Comparison of ENCODE assay signal across 15 cellular contexts in genomic region chr15:38695249-38696119, GRCh38.
DNase-seq lines count a peak whose midpoint lies in the region; ATAC-seq lines count a peak whose summit lies in the region.
"Had no signal": no experiment of that assay in that cellular context is flagged by ENCODE, and none has a peak within 500 bp of the region (broad histone marks: within the 10 kb centered on the region; RNA-seq: fewer than 3 reads in every experiment).

No MANE protein-coding gene starts in this region.

- intact Hi-C loops in activated CD4-positive, alpha-beta T cell treated with anti-CD3 and anti-CD28 coated beads, Interleukin-2, amount 10 ng/mL, durations not matched to agents 24 days and 14 days (cut with micrococcal nuclease) = loop anchor here (5.0 kb wide), 1 partner anchor 932 kb away; no protein-coding TSS in a partner anchor

- no peak overlapping the region for H3K23ac ChIP-seq in mesenchymal stem cell (ENCODE audit: low read length in 2 of 2)

- no peak overlapping the region for H2BK12ac ChIP-seq in mesenchymal stem cell (ENCODE audit: low read length in 2 of 2)

- no peaks in the 10 kb centered on the region for H3K27me3 Mint-ChIP-seq in activated CD4-positive, alpha-beta T cell treated with anti-CD3 and anti-CD28 coated beads, Interleukin-2, amount 10 ng/mL, durations not matched to agents 24 days and 14 days
- no peaks in the 10 kb centered on the region for H3K27me3 Mint-ChIP-seq in T-helper 2 cell treated with Interferon-gamma antibody and Interleukin-4, amounts not matched to agents 5 μg/mL and 100 μg/mL, for 36 hours (ENCODE audit: low read depth)

- H2BK120ac ChIP-seq in mesenchymal stem cell (ENCODE audit: low read depth, low read length) = no peak overlapping the region

- no peak overlapping the region for H2AK5ac ChIP-seq in mesenchymal stem cell (ENCODE audit: low read length, severe bottlenecking)

- H3K4me2 ChIP-seq in mesenchymal stem cell (ENCODE audit: low read length, poor library complexity, severe bottlenecking) = no peak overlapping the region

- H3K4me1 Mint-ChIP-seq in activated CD4-positive, alpha-beta T cell treated with anti-CD3 and anti-CD28 coated beads, Interleukin-2, amount 10 ng/mL, durations not matched to agents 24 days and 14 days = peaks cover 71% of the 10 kb centered on the region
- peaks cover 76% of the 10 kb centered on the region for H3K4me1 Mint-ChIP-seq in T-helper 2 cell treated with Interferon-gamma antibody and Interleukin-4, amounts not matched to agents 5 μg/mL and 100 μg/mL, for 36 hours (ENCODE audit: low read depth)

- DNase-seq in activated CD4-positive, alpha-beta T cell treated with anti-CD3 and anti-CD28 coated beads, Interleukin-2, amount 10 ng/mL, durations not matched to agents 24 days and 14 days = peak; percentile 60
- DNase-seq in activated CD4-positive, alpha-beta T cell treated with anti-CD3 and anti-CD28 coated beads, Interleukin-2, amount 50 U/mL, for 4 hours = no peak
- DNase-seq in T-helper 2 cell treated with Interferon-gamma antibody and Interleukin-4, amounts not matched to agents 5 μg/mL and 100 μg/mL, for 36 hours (ENCODE audit: low spot score) = no peak
- DNase-seq in mesenchymal stem cell = peak; percentile 16
- DNase-seq in NCI-H446 treated with DMSO at 0.1 percent for 48 hours (lab: John Stamatoyannopoulos, UW) = no peak
- DNase-seq in LoVo (ENCODE audit: low spot score) = no peak
- DNase-seq: hippocampal formation, NCI-H1092 treated with DMSO at 0.1 percent for 48 hours, occipital lobe, SHP77 treated with DMSO at 0.1 percent for 48 hours, trophoblast cell had no signal

- H3K27ac ChIP-seq in mesenchymal stem cell (ENCODE audit: low read length, poor library complexity, severe bottlenecking) = no peak overlapping the region
- H3K27ac ChIP-seq: breast epithelium had no signal

- no peaks in the 10 kb centered on the region for H3K27me3 ChIP-seq in mesenchymal stem cell (ENCODE audit: control insufficient read depth in 1 of 2, insufficient read depth in 1 of 2, low read length in 2 of 2)
- H3K27me3 ChIP-seq: breast epithelium had no signal

- no peak overlapping the region for H3K14ac ChIP-seq in mesenchymal stem cell (ENCODE audit: low read length in 2 of 2)

- no peak overlapping the region for H3K4me3 ChIP-seq in mesenchymal stem cell (ENCODE audit: insufficient read depth in 1 of 2, low read depth in 1 of 2, low read length in 2 of 2)
- H3K4me3 ChIP-seq: breast epithelium, mucosa of descending colon had no signal

- no peaks in the 10 kb centered on the region for H3K9me3 ChIP-seq in mesenchymal stem cell (ENCODE audit: control insufficient read depth, low read length)
- H3K9me3 ChIP-seq: breast epithelium, mucosa of descending colon had no signal

- peaks cover 3% of the 10 kb centered on the region for H3K4me1 ChIP-seq in mesenchymal stem cell (ENCODE audit: control insufficient read depth, insufficient read depth, low read depth, low read length)
- H3K4me1 ChIP-seq: breast epithelium had no signal

- H3K9ac ChIP-seq in mesenchymal stem cell (ENCODE audit: low read length) = no peak overlapping the region

- no peak overlapping the region for H3K18ac ChIP-seq in mesenchymal stem cell (ENCODE audit: low read depth in 1 of 2, low read length in 2 of 2)

- H3K4me3 Mint-ChIP-seq in activated CD4-positive, alpha-beta T cell treated with anti-CD3 and anti-CD28 coated beads, Interleukin-2, amount 10 ng/mL, durations not matched to agents 24 days and 14 days = peak overlapping the region; percentile 77
- peak overlapping the region; percentile 74 for H3K4me3 Mint-ChIP-seq in T-helper 2 cell treated with Interferon-gamma antibody and Interleukin-4, amounts not matched to agents 5 μg/mL and 100 μg/mL, for 36 hours

- peak overlapping the region; percentile 92 for H3K27ac Mint-ChIP-seq in activated CD4-positive, alpha-beta T cell treated with anti-CD3 and anti-CD28 coated beads, Interleukin-2, amount 10 ng/mL, durations not matched to agents 24 days and 14 days
- peak overlapping the region; percentile 86 for H3K27ac Mint-ChIP-seq in T-helper 2 cell treated with Interferon-gamma antibody and Interleukin-4, amounts not matched to agents 5 μg/mL and 100 μg/mL, for 36 hours

- peaks cover 2% of the 10 kb centered on the region for H3K36me3 Mint-ChIP-seq in activated CD4-positive, alpha-beta T cell treated with anti-CD3 and anti-CD28 coated beads, Interleukin-2, amount 10 ng/mL, durations not matched to agents 24 days and 14 days (ENCODE audit: low read depth)
- peaks cover 4% of the 10 kb centered on the region for H3K36me3 Mint-ChIP-seq in T-helper 2 cell treated with Interferon-gamma antibody and Interleukin-4, amounts not matched to agents 5 μg/mL and 100 μg/mL, for 36 hours (ENCODE audit: low read depth)

- no peaks in the 10 kb centered on the region for H3K79me1 ChIP-seq in mesenchymal stem cell (replicated peaks; ENCODE audit: low read length, poor library complexity, severe bottlenecking)

- no peak overlapping the region for H2AFZ ChIP-seq in mesenchymal stem cell (ENCODE audit: low read depth, low read length)

- no peaks in the 10 kb centered on the region for H3K36me3 ChIP-seq in mesenchymal stem cell (ENCODE audit: control insufficient read depth in 1 of 2, insufficient read depth in 2 of 2, low read depth in 1 of 2, low read length in 2 of 2)
- H3K36me3 ChIP-seq: breast epithelium had no signal

- H4K91ac ChIP-seq in mesenchymal stem cell (ENCODE audit: low read length) = no peak overlapping the region

- H4K8ac ChIP-seq in mesenchymal stem cell (ENCODE audit: low read length) = no peak overlapping the region

- H2BK15ac ChIP-seq in mesenchymal stem cell (ENCODE audit: low read depth, poor library complexity, severe bottlenecking) = no peak overlapping the region

- H3K4ac ChIP-seq in mesenchymal stem cell (ENCODE audit: low read depth in 1 of 2, low read length in 2 of 2) = no peak overlapping the region

- WGBS in mesenchymal stem cell = 82% methylated on average over 2 of the region's 4 CpGs

- ATAC-seq in GM18861 (IDR thresholded peaks at IDR 0.05; ENCODE audit: unreplicated experiment) (peak; percentile 24), GM21723 (IDR thresholded peaks at IDR 0.05; ENCODE audit: unreplicated experiment) (no peak)

- no peaks in the 10 kb centered on the region for H3K9me3 Mint-ChIP-seq in activated CD4-positive, alpha-beta T cell treated with anti-CD3 and anti-CD28 coated beads, Interleukin-2, amount 10 ng/mL, durations not matched to agents 24 days and 14 days
- H3K9me3 Mint-ChIP-seq in T-helper 2 cell treated with Interferon-gamma antibody and Interleukin-4, amounts not matched to agents 5 μg/mL and 100 μg/mL, for 36 hours = peaks cover 4% of the 10 kb centered on the region

- no peak overlapping the region for H2BK5ac ChIP-seq in mesenchymal stem cell (ENCODE audit: low read depth, low read length, poor library complexity, severe bottlenecking)

Comparison
In these comparisons a context has a peak if more than half of its experiments do, and no peak if none do; other contexts are left out.
1. DNase-seq: peak in activated CD4-positive, alpha-beta T cell treated with anti-CD3 and anti-CD28 coated beads, Interleukin-2, amount 10 ng/mL, durations not matched to agents 24 days and 14 days (single experiment) and mesenchymal stem cell (single experiment); none in activated CD4-positive, alpha-beta T cell treated with anti-CD3 and anti-CD28 coated beads, Interleukin-2, amount 50 U/mL, for 4 hours (0 of 2), T-helper 2 cell treated with Interferon-gamma antibody and Interleukin-4, amounts not matched to agents 5 μg/mL and 100 μg/mL, for 36 hours (single experiment), NCI-H446 treated with DMSO at 0.1 percent for 48 hours (single experiment) and LoVo (single experiment).